In genomic region chr18:31429623-31430022, GRCh38 we compare ENCODE assay signal across 1 cellular context.
TF ChIP-seq lines count a peak whose summit lies in the region.

No MANE protein-coding gene starts in this region.

TF ChIP-seq in GM23338, 12 proteins besides CTCF, POLR2A, EP300 and RAD21:
- TF ChIP-seq ETS1 (IDR thresholded peaks at IDR 0.05) (no peak), EZH2phosphoT487 (IDR thresholded peaks at IDR 0.05; ENCODE audit: unreplicated experiment) (no peak), ZNF114 (CRISPR knock-in tag; IDR thresholded peaks at IDR 0.05) (no peak), JUNB (IDR thresholded peaks at IDR 0.05; ENCODE audit: unreplicated experiment) (no peak), STAT1 (IDR thresholded peaks at IDR 0.05; ENCODE audit: unreplicated experiment) (no peak), NANOG (IDR thresholded peaks at IDR 0.05; ENCODE audit: borderline replicate concordance) (no peak), CREB1 (CRISPR knock-in tag; IDR thresholded peaks at IDR 0.05; ENCODE audit: low read depth) (no peak), REST (IDR thresholded peaks at IDR 0.05; ENCODE audit: unreplicated experiment) (no peak), POLR2AphosphoS5 (IDR thresholded peaks at IDR 0.05; ENCODE audit: low read depth) (no peak), EZH2 (IDR thresholded peaks at IDR 0.05; ENCODE audit: low read depth, unreplicated experiment) (no peak), ZNF331 (CRISPR knock-in tag; IDR thresholded peaks at IDR 0.05; ENCODE audit: low read depth) (no peak), ZNF462 (CRISPR knock-in tag; IDR thresholded peaks at IDR 0.05) (no peak)
